14 cellular contexts compared by ENCODE assay signal in the genomic region with DNA sequence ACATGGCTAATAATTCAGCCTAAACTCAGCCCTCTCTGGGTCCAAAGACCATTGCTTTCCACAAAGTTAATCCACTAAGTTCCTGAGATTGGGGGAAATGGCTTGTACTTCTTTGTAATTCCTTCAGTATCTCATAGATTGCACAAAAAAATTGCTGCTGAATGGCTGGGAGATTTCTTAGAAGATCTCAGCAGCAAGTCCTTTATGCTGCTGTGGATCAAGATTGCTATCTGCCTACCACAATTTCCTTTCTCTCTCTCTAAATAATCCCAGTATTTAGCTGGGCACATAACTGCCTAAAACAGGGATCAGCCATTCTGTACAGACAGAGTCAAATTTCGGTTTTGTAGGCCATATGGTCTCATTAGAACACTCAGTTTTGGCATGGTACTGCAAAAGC. TPM values are rescaled to one million over a fixed set of nuclear protein-coding genes. Genes with fewer than 3 reads are reported as not detected.
DNase-seq lines count a peak whose midpoint lies in the region; ATAC-seq and TF ChIP-seq lines count a peak whose summit lies in the region.
"Had no signal": no experiment of that assay in that cellular context is flagged by ENCODE, and none has a peak within 500 bp of the region (broad histone marks: within the 10 kb centered on the region; RNA-seq: fewer than 3 reads in every experiment).

No MANE protein-coding gene starts in this region.

- ATAC-seq in HG03432 (IDR thresholded peaks at IDR 0.05; ENCODE audit: unreplicated experiment), result no peak
- ATAC-seq: A549; CD8-positive, alpha-beta T cell had no signal

- TF ChIP-seq CTCF in fibroblast of villous mesenchyme (IDR thresholded peaks at IDR 0.05; ENCODE audit: insufficient read depth, low read depth, low read length), result no peak

- in situ Hi-C loops in ACHN (cut with HindIII; ENCODE audit: low pct_ligation_motif_present, low pct_unique_long_range_greater_than_20kb, low sequenced_read_pairs), result no loop called here

- H3K4me3 ChIP-seq in fibroblast of villous mesenchyme (ENCODE audit: low read depth, low read length), result no peak overlapping the region
- H3K4me3 ChIP-seq: A549, HAP-1 had no signal

- DNase-seq in NCI-H1694 treated with DMSO at 0.1 percent for 48 hours (lab: John Stamatoyannopoulos, UW), result peak; percentile 87
- DNase-seq in NCI-H446 treated with DMSO at 0.1 percent for 48 hours (lab: John Stamatoyannopoulos, UW), result peak; percentile 37
- DNase-seq in fibroblast of villous mesenchyme (ENCODE audit: low read depth), result peak; percentile 60
- DNase-seq in ACHN, result no peak
- no peak for DNase-seq in SK-N-DZ (ENCODE audit: low spot score)
- DNase-seq: CD8-positive, alpha-beta T cell; COR-L47; DMS53; GF-D8 had no signal

RNA-seq across cellular contexts. Expression of a gene that starts 18.4 kb away (rescaled TPM):
- total RNA-seq in fibroblast of villous mesenchyme, result under 0.01 and 0.97 TPM in 2 replicates
- not detected in 2 replicates for polyA plus RNA-seq in SK-N-DZ (2014; cell fraction: cytosol; rRNA removed)
- not detected in 2 replicates for polyA plus RNA-seq in SK-N-DZ (2014; cell fraction: nucleus; rRNA removed)
- total RNA-seq: H1 had no signal
- polyA plus RNA-seq: A549, BJ, H1 had no signal

Comparison
In these comparisons a context has a peak if more than half of its experiments do, and no peak if none do; other contexts are left out.
1. DNase-seq: peak in NCI-H1694 treated with DMSO at 0.1 percent for 48 hours (single experiment), NCI-H446 treated with DMSO at 0.1 percent for 48 hours (single experiment) and fibroblast of villous mesenchyme (single experiment); none in ACHN (single experiment) and SK-N-DZ (single experiment).